In genomic region chr1:160605792-160606520, GRCh38 we compare ENCODE assay signal across 19 cellular contexts. TPM values are rescaled to one million over a fixed set of nuclear protein-coding genes. Genes with fewer than 3 reads are reported as not detected.
DNase-seq lines count a peak whose midpoint lies in the region; ATAC-seq, FAIRE-seq and TF ChIP-seq lines count a peak whose summit lies in the region.
"Had no signal": no experiment of that assay in that cellular context is flagged by ENCODE, and none has a peak within 500 bp of the region (broad histone marks: within the 10 kb centered on the region; RNA-seq: fewer than 3 reads in every experiment).

No MANE protein-coding gene starts in this region.

- peaks cover 50% of the 10 kb centered on the region for H3K4me1 ChIP-seq in CD4-positive, alpha-beta memory T cell (ENCODE audit: insufficient read depth, low read length)
- no peaks in the 10 kb centered on the region for H3K4me1 ChIP-seq in keratinocyte (ENCODE audit: control insufficient read depth, extremely low read depth, insufficient read depth, low read length)
- H3K4me1 ChIP-seq: esophagus muscularis mucosa had no signal

- no peaks in the 10 kb centered on the region for H3K27me3 Mint-ChIP-seq in CD4-positive, alpha-beta memory T cell
- no peaks in the 10 kb centered on the region for H3K27me3 Mint-ChIP-seq in activated CD4-positive, alpha-beta memory T cell treated with anti-CD3 and anti-CD28 coated beads, Interleukin-2, amount 10 ng/mL, durations not matched to agents 7 days and 5 days

- FAIRE-seq in keratinocyte (lab: Jason Lieb, UNC), result no peak
- FAIRE-seq: HepG2 had no signal

- peak overlapping the region in 6 of 7 donors; percentile 52 to 93 (median 63) for H3K27ac Mint-ChIP-seq in CD4-positive, alpha-beta memory T cell
- H3K27ac Mint-ChIP-seq in activated CD4-positive, alpha-beta memory T cell treated with anti-CD3 and anti-CD28 coated beads, Interleukin-2, amount 10 ng/mL, durations not matched to agents 7 days and 5 days, result peak overlapping the region; percentile 58
- H3K27ac Mint-ChIP-seq: nephron progenitor cell had no signal

- CTCF ChIA-PET in CD4-positive, alpha-beta memory T cell (lab: Charles Lee; ENCODE audit: partially characterized antibody), result interaction anchor here (0.8 to 12.5 kb wide), 30 partner anchors 12 to 266 kb away, joined by 3 to 359 read pairs (median 4); partner anchors contain the start of gene SLAMF6
- CTCF ChIA-PET in activated CD4-positive, alpha-beta memory T cell treated with anti-CD3 and anti-CD28 coated beads, Interleukin-2, amount 10 ng/mL, durations not matched to agents 7 days and 5 days (lab: Charles Lee), result interaction anchor here (0.8 to 8.5 kb wide), 18 partner anchors 15 to 251 kb away, joined by 3 to 81 read pairs (median 4); no protein-coding TSS in a partner anchor

- H3K4me3 Mint-ChIP-seq in CD4-positive, alpha-beta memory T cell, result peak overlapping the region in 3 of 8 donors; percentile 8 to 61 (median 43)
- H3K4me3 Mint-ChIP-seq in activated CD4-positive, alpha-beta memory T cell treated with anti-CD3 and anti-CD28 coated beads, Interleukin-2, amount 10 ng/mL, durations not matched to agents 7 days and 5 days, result no peak overlapping the region
- H3K4me3 Mint-ChIP-seq: nephron progenitor cell had no signal

- POLR2A ChIA-PET in CD4-positive, alpha-beta memory T cell (lab: Charles Lee; ENCODE audit: partially characterized antibody), result interaction anchor here (0.6 to 7.3 kb wide), 23 partner anchors 15 to 381 kb away, joined by 3 to 54 read pairs (median 6); partner anchors contain the start of genes CD84 and SLAMF6
- POLR2A ChIA-PET in activated CD4-positive, alpha-beta memory T cell treated with anti-CD3 and anti-CD28 coated beads, Interleukin-2, amount 10 ng/mL, durations not matched to agents 7 days and 5 days (lab: Charles Lee), result interaction anchor here (0.9 to 2.7 kb wide), 20 partner anchors 13 to 177 kb away, joined by 3 to 13 read pairs (median 4); partner anchors contain the start of genes CD84, SLAMF1 and SLAMF6

- H3K27ac ChIP-seq in CD4-positive, alpha-beta memory T cell (ENCODE audit: low read depth, low read length), result no peak overlapping the region
- no peak overlapping the region for H3K27ac ChIP-seq in keratinocyte (ENCODE audit: control insufficient read depth, insufficient read depth, low read length)
- H3K27ac ChIP-seq: C4-2B, esophagus muscularis mucosa, GM23248, right lobe of liver had no signal

- H3K9me3 ChIP-seq in CD4-positive, alpha-beta memory T cell (ENCODE audit: control insufficient read depth in 1 of 2, low read length in 2 of 2), result no peaks in the 10 kb centered on the region
- no peaks in the 10 kb centered on the region for H3K9me3 ChIP-seq in keratinocyte (ENCODE audit: control insufficient read depth, low read depth, low read length)
- H3K9me3 ChIP-seq: right lobe of liver had no signal

- TF ChIP-seq CTCF in GM12872 (IDR thresholded peaks at IDR 0.05; ENCODE audit: insufficient read depth, low read depth, low read length) (peak; percentile 23; the same call in 1 of the 3 replicates), keratinocyte (optimal IDR thresholded peaks at IDR 0.05 in 1 of 3, IDR thresholded peaks at IDR 0.05 in 1 of 3, conservative IDR thresholded peaks at IDR 0.05 in 1 of 3; ENCODE audit: extremely low read depth in 1 of 3, insufficient read depth in 2 of 3, low read length in 3 of 3) (peak in 2 of 3 experiments; percentile 2 to 22)

- no peak for DNase-seq in CD4-positive, alpha-beta memory T cell
- no peak for DNase-seq in activated CD4-positive, alpha-beta memory T cell treated with anti-CD3 and anti-CD28 coated beads, Interleukin-2, amount 10 ng/mL, durations not matched to agents 7 days and 5 days
- no peak for DNase-seq in keratinocyte (ENCODE audit: low read depth, low spot score)
- no peak for DNase-seq in epidermal melanocyte (ENCODE audit: insufficient read length, low spot score)
- DNase-seq in cortex of kidney (lab: John Stamatoyannopoulos, UW), result no peak
- DNase-seq: GM23248, heart left ventricle, left cardiac atrium, NCI-H1105 treated with DMSO at 0.1 percent for 48 hours, NCI-H446, nephron progenitor cell, right lobe of liver had no signal

- peaks cover 62 to 66% of the 10 kb centered on the region in 2 donors for H3K36me3 Mint-ChIP-seq in CD4-positive, alpha-beta memory T cell
- peaks cover 73% of the 10 kb centered on the region for H3K36me3 Mint-ChIP-seq in activated CD4-positive, alpha-beta memory T cell treated with anti-CD3 and anti-CD28 coated beads, Interleukin-2, amount 10 ng/mL, durations not matched to agents 7 days and 5 days (ENCODE audit: low read depth)

- intact Hi-C loops in CD4-positive, alpha-beta memory T cell (cut with micrococcal nuclease), result loop anchor here (2.0 to 10.0 kb wide), 2 partner anchors 263 to 411 kb away; partner anchors contain the start of genes CASQ1, COPA and NCSTN

- ATAC-seq in HG02938 (IDR thresholded peaks at IDR 0.05; ENCODE audit: unreplicated experiment) (no peak), GM19397 (IDR thresholded peaks at IDR 0.05; ENCODE audit: unreplicated experiment) (no peak)
- ATAC-seq: heart left ventricle, HepG2, left cardiac atrium, Panc1, right lobe of liver had no signal

- H2AFZ ChIP-seq in keratinocyte (ENCODE audit: control insufficient read depth, low read length), result no peak overlapping the region
- H2AFZ ChIP-seq: GM23248 had no signal

- no peaks in the 10 kb centered on the region for H3K79me2 ChIP-seq in keratinocyte (ENCODE audit: control insufficient read depth, insufficient read depth, low read length)

- no peak overlapping the region for H3K4me2 ChIP-seq in keratinocyte (ENCODE audit: control insufficient read depth, extremely low read depth, insufficient read depth, low read depth, low read length)

- no peak overlapping the region for H3K9ac ChIP-seq in keratinocyte (ENCODE audit: control insufficient read depth, extremely low read depth, insufficient read depth, low read length)
- H3K9ac ChIP-seq: GM23248 had no signal

- peaks cover 0 to 41% (median 24%) of the 10 kb centered on the region in 8 donors for H3K9me3 Mint-ChIP-seq in CD4-positive, alpha-beta memory T cell
- H3K9me3 Mint-ChIP-seq in activated CD4-positive, alpha-beta memory T cell treated with anti-CD3 and anti-CD28 coated beads, Interleukin-2, amount 10 ng/mL, durations not matched to agents 7 days and 5 days, result peaks cover 29% of the 10 kb centered on the region

- H4K20me1 ChIP-seq in keratinocyte (ENCODE audit: control insufficient read depth, extremely low read depth, insufficient read depth, low read length), result no peaks in the 10 kb centered on the region

- H3K4me1 Mint-ChIP-seq in CD4-positive, alpha-beta memory T cell, result peaks cover 38 to 57% (median 47%) of the 10 kb centered on the region in 4 donors
- peaks cover 55% of the 10 kb centered on the region for H3K4me1 Mint-ChIP-seq in activated CD4-positive, alpha-beta memory T cell treated with anti-CD3 and anti-CD28 coated beads, Interleukin-2, amount 10 ng/mL, durations not matched to agents 7 days and 5 days

- H3K9me1 ChIP-seq in keratinocyte (ENCODE audit: control insufficient read depth, extremely low read depth, insufficient read depth, low read length), result no peaks in the 10 kb centered on the region

- dilution Hi-C loops in keratinocyte (cut with MboI; ENCODE audit: extremely low pct_ligation_motif_present, low sequenced_read_pairs), result loop anchor here (25.0 kb wide), 1 partner anchor 169 kb away; no protein-coding TSS in a partner anchor

- no peaks in the 10 kb centered on the region for H3K27me3 ChIP-seq in CD4-positive, alpha-beta memory T cell (ENCODE audit: insufficient read depth, low read length)
- H3K27me3 ChIP-seq in keratinocyte (ENCODE audit: control insufficient read depth, extremely low read depth, insufficient read depth, low read length), result peaks cover 9% of the 10 kb centered on the region
- H3K27me3 ChIP-seq: right lobe of liver had no signal

- no peak overlapping the region for H3K4me3 ChIP-seq in CD4-positive, alpha-beta memory T cell (ENCODE audit: low read length in 2 of 2)
- H3K4me3 ChIP-seq in keratinocyte (ENCODE audit: control insufficient read depth in 2 of 3, extremely low read depth in 1 of 3, insufficient read depth in 2 of 3, low read depth in 1 of 3, low read length in 3 of 3), result no peak overlapping the region
- H3K4me3 ChIP-seq: esophagus muscularis mucosa, GM23248, heart left ventricle, right lobe of liver had no signal

- H3K36me3 ChIP-seq in CD4-positive, alpha-beta memory T cell (ENCODE audit: insufficient read depth, low read length), result peaks cover 28% of the 10 kb centered on the region
- H3K36me3 ChIP-seq in keratinocyte (ENCODE audit: control insufficient read depth in 2 of 2, extremely low read depth in 1 of 2, insufficient read depth in 2 of 2, low read length in 2 of 2), result no peaks in the 10 kb centered on the region
- H3K36me3 ChIP-seq: esophagus muscularis mucosa, heart left ventricle, right lobe of liver had no signal

RNA-seq across cellular contexts. Expression of gene CD84, which starts 26.7 kb away (rescaled TPM):
- total RNA-seq in CD4-positive, alpha-beta memory T cell, result 10 to 100 TPM; 97.5 to 98.9 TPM
- 10 to 100 TPM; 15.9 to 33.6 TPM for polyA plus RNA-seq in CD4-positive, alpha-beta memory T cell
- 10 to 100 TPM; 21.6 to 23.3 TPM for total RNA-seq in activated CD4-positive, alpha-beta memory T cell treated with anti-CD3 and anti-CD28 coated beads, Interleukin-2, amount 10 ng/mL, durations not matched to agents 7 days and 5 days
- 0.01 TPM in 1 of 3 replicates, not detected in the others for polyA plus RNA-seq in keratinocyte
- not detected for polyA plus RNA-seq in keratinocyte (2011; ENCODE audit: low read depth)
- polyA plus RNA-seq in keratinocyte (2011; cell fraction: cytosol; rRNA removed), result not detected in 2 replicates
- polyA plus RNA-seq in keratinocyte (2011; cell fraction: nucleus; rRNA removed), result not detected in 2 replicates
- not detected in 2 replicates for polyA plus RNA-seq in keratinocyte (2012; ENCODE audit: low replicate concordance)
- polyA minus RNA-seq in keratinocyte, result not detected in 3 replicates
- polyA minus RNA-seq in keratinocyte (2011; cell fraction: cytosol; rRNA and poly(A)+ RNA removed), result not detected
- polyA minus RNA-seq in keratinocyte (2011; cell fraction: nucleus; rRNA and poly(A)+ RNA removed), result not detected in 2 replicates
- total RNA-seq: GM23248, HepG2 had no signal
- polyA plus RNA-seq: GM23248, HepG2 had no signal

RNA-seq across cellular contexts. Expression of gene SLAMF1, which starts 40.9 kb away (rescaled TPM):
- 10 to 100 TPM; 59.8 to 59.9 TPM for total RNA-seq in CD4-positive, alpha-beta memory T cell
- 10 to 100 TPM; 21.4 to 62.5 TPM for polyA plus RNA-seq in CD4-positive, alpha-beta memory T cell
- 100 to 1,000 TPM; 106 to 113 TPM for total RNA-seq in activated CD4-positive, alpha-beta memory T cell treated with anti-CD3 and anti-CD28 coated beads, Interleukin-2, amount 10 ng/mL, durations not matched to agents 7 days and 5 days
- 0.06 TPM in 1 of 3 replicates, not detected in the others for polyA plus RNA-seq in keratinocyte
- not detected for polyA plus RNA-seq in keratinocyte (2011; ENCODE audit: low read depth)
- not detected in 2 replicates for polyA plus RNA-seq in keratinocyte (2011; cell fraction: cytosol; rRNA removed)
- not detected in 2 replicates for polyA plus RNA-seq in keratinocyte (2011; cell fraction: nucleus; rRNA removed)
- polyA plus RNA-seq in keratinocyte (2012; ENCODE audit: low replicate concordance), result not detected in 2 replicates
- not detected in 3 replicates for polyA minus RNA-seq in keratinocyte
- not detected for polyA minus RNA-seq in keratinocyte (2011; cell fraction: cytosol; rRNA and poly(A)+ RNA removed)
- not detected in 2 replicates for polyA minus RNA-seq in keratinocyte (2011; cell fraction: nucleus; rRNA and poly(A)+ RNA removed)
- total RNA-seq: GM23248, HepG2 had no signal
- polyA plus RNA-seq: GM23248, HepG2 had no signal

Comparison
In these comparisons a context has a peak if more than half of its experiments do, and no peak if none do; other contexts are left out.
1. RNA of gene CD84, which starts 26.7 kb away (total RNA-seq): 97.5 to 98.9 TPM in CD4-positive, alpha-beta memory T cell; 21.6 to 23.3 TPM in activated CD4-positive, alpha-beta memory T cell treated with anti-CD3 and anti-CD28 coated beads, Interleukin-2, amount 10 ng/mL, durations not matched to agents 7 days and 5 days; every median in the first group is over 4 times any median in the second.